In the genomic region with DNA sequence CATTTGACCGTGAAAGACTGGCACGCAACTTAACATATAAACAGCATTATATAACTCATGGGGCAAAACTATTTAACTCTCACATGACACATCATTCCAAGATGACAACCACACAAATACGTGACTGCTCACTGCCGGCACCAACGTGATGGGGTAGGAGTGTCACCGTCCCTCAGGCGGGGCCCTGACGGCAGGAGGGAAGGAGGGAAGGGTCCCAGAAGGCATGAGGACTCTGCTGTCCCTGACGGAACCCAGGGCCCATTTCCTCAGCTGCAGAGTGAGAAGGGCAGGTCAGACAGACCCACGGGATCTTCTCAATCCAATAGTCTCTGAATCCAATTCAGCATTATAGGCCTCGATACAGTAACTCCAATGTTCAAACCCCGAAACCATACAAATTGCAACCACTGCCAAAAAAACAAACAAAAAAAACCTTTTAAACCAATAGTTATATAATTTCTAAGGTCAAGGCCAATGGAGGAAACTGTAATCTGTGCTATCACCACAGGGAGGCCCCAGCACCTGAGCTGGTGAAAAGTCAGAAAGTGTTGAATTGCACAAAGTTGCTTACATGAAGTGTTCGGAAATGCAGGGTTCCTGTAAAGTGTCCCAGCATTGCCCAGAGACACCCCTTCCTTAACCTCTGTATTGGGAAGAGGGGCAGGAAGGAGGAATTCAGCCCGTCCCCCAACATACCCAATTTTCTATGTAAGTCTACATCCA, we compare ENCODE assay signal across 8 cellular contexts.
A peak's percentile ranks its signal among the peaks of the same experiment; 100 is the strongest.
DNase-seq lines count a peak whose midpoint lies in the region; ATAC-seq, FAIRE-seq and TF ChIP-seq lines count a peak whose summit lies in the region.

No MANE protein-coding gene starts in this region.

- H4K20me1 ChIP-seq in keratinocyte (ENCODE audit: control insufficient read depth, extremely low read depth, insufficient read depth, low read length) = no peaks in the 10 kb centered on the region

- H3K36me3 ChIP-seq in keratinocyte (ENCODE audit: control insufficient read depth in 2 of 2, extremely low read depth in 1 of 2, insufficient read depth in 2 of 2, low read length in 2 of 2) = no peaks in the 10 kb centered on the region

- no peaks in the 10 kb centered on the region for H3K9me3 Mint-ChIP-seq in WTC11
- no peaks in the 10 kb centered on the region for H3K9me3 Mint-ChIP-seq in natural killer cell treated with Interleukin-12 subunit alpha and Interleukin-12 subunit beta and Interleukin-15 and Interleukin-18, amount 100 ng/mL, for 72 hours

- no peaks in the 10 kb centered on the region for H3K27me3 ChIP-seq in keratinocyte (ENCODE audit: control insufficient read depth, extremely low read depth, insufficient read depth, low read length)

- DNase-seq in WTC11 (ENCODE audit: low spot score) (no peak), keratinocyte (ENCODE audit: low read depth, low spot score) (no peak), omental fat pad (ENCODE audit: low spot score) (no peak), kidney glomerular epithelial cell (lab: John Stamatoyannopoulos, UW) (no peak)
- DNase-seq in activated CD4-positive, alpha-beta T cell treated with anti-CD3 and anti-CD28 coated beads for 1 hour = no peak
- no peak for DNase-seq in natural killer cell treated with Interleukin-12 subunit alpha and Interleukin-12 subunit beta and Interleukin-15 and Interleukin-18, amount 100 ng/mL, for 72 hours (ENCODE audit: low spot score)

- peaks cover 11% of the 10 kb centered on the region for H3K4me1 Mint-ChIP-seq in WTC11
- no peaks in the 10 kb centered on the region for H3K4me1 Mint-ChIP-seq in natural killer cell treated with Interleukin-12 subunit alpha and Interleukin-12 subunit beta and Interleukin-15 and Interleukin-18, amount 100 ng/mL, for 72 hours (ENCODE audit: low read depth in 2 of 2)

- CTCF ChIA-PET in WTC11 (lab: Charles Lee) = interaction anchor here (0.8 to 3.6 kb wide), 13 partner anchors 9 to 268 kb away, joined by 3 to 19 read pairs (median 4); partner anchors contain the start of gene TNS3

- POLR2A ChIA-PET in WTC11 (lab: Charles Lee) = no interaction called here

- no peak for FAIRE-seq in keratinocyte (lab: Jason Lieb, UNC)

- ATAC-seq in GM21529 (IDR thresholded peaks at IDR 0.05; ENCODE audit: unreplicated experiment) = peak; percentile 53
- no peak for ATAC-seq in WTC11
- no peak for ATAC-seq in omental fat pad (ENCODE audit: low FRiP score)
- no peak for ATAC-seq in natural killer cell treated with Interleukin-12 subunit alpha and Interleukin-12 subunit beta and Interleukin-15 and Interleukin-18, amount 100 ng/mL, for 72 hours

- peak; percentile 62 for TF ChIP-seq CTCF in 22Rv1 (IDR thresholded peaks at IDR 0.05)
- no peak for TF ChIP-seq CTCF in WTC11 (IDR thresholded peaks at IDR 0.05)
- peak; percentile 52 to 61 (median 60) for TF ChIP-seq CTCF in keratinocyte (optimal IDR thresholded peaks at IDR 0.05 in 1 of 3, IDR thresholded peaks at IDR 0.05 in 1 of 3, conservative IDR thresholded peaks at IDR 0.05 in 1 of 3; ENCODE audit: extremely low read depth in 1 of 3, insufficient read depth in 2 of 3, low read length in 3 of 3)
- TF ChIP-seq CTCF in omental fat pad (IDR thresholded peaks at IDR 0.05) = no peak

- no peaks in the 10 kb centered on the region for H3K9me1 ChIP-seq in keratinocyte (ENCODE audit: control insufficient read depth, extremely low read depth, insufficient read depth, low read length)

- H3K9me3 ChIP-seq in keratinocyte (ENCODE audit: control insufficient read depth, low read depth, low read length) = no peaks in the 10 kb centered on the region

- H3K27me3 Mint-ChIP-seq in WTC11 (ENCODE audit: low read depth) = no peaks in the 10 kb centered on the region
- H3K27me3 Mint-ChIP-seq in natural killer cell treated with Interleukin-12 subunit alpha and Interleukin-12 subunit beta and Interleukin-15 and Interleukin-18, amount 100 ng/mL, for 72 hours = peaks cover 0 to 7% of the 10 kb centered on the region in 2 donors

- no peak overlapping the region for H3K4me3 ChIP-seq in keratinocyte (ENCODE audit: control insufficient read depth in 2 of 3, extremely low read depth in 1 of 3, insufficient read depth in 2 of 3, low read depth in 1 of 3, low read length in 3 of 3)

- H3K27ac Mint-ChIP-seq in WTC11 = peak overlapping the region; percentile 20; the same call in 1 of the 2 replicates
- no peak overlapping the region for H3K27ac Mint-ChIP-seq in natural killer cell treated with Interleukin-12 subunit alpha and Interleukin-12 subunit beta and Interleukin-15 and Interleukin-18, amount 100 ng/mL, for 72 hours

- no peaks in the 10 kb centered on the region for H3K36me3 Mint-ChIP-seq in WTC11
- no peaks in the 10 kb centered on the region for H3K36me3 Mint-ChIP-seq in natural killer cell treated with Interleukin-12 subunit alpha and Interleukin-12 subunit beta and Interleukin-15 and Interleukin-18, amount 100 ng/mL, for 72 hours

- H3K27ac ChIP-seq in 22Rv1 = no peak overlapping the region
- H3K27ac ChIP-seq in keratinocyte (ENCODE audit: control insufficient read depth, insufficient read depth, low read length) = no peak overlapping the region

- no peaks in the 10 kb centered on the region for H3K79me2 ChIP-seq in keratinocyte (ENCODE audit: control insufficient read depth, insufficient read depth, low read length)

- H3K4me3 Mint-ChIP-seq in WTC11 = no peak overlapping the region
- no peak overlapping the region for H3K4me3 Mint-ChIP-seq in natural killer cell treated with Interleukin-12 subunit alpha and Interleukin-12 subunit beta and Interleukin-15 and Interleukin-18, amount 100 ng/mL, for 72 hours

- H3K4me1 ChIP-seq in keratinocyte (ENCODE audit: control insufficient read depth, extremely low read depth, insufficient read depth, low read length) = no peaks in the 10 kb centered on the region

- no peak overlapping the region for H3K4me2 ChIP-seq in keratinocyte (ENCODE audit: control insufficient read depth, extremely low read depth, insufficient read depth, low read depth, low read length)

- dilution Hi-C loops in keratinocyte (cut with MboI; ENCODE audit: extremely low pct_ligation_motif_present, low sequenced_read_pairs) = loop anchor here (25.0 kb wide), 1 partner anchor 93 kb away; no protein-coding TSS in a partner anchor

- no peak overlapping the region for H2AFZ ChIP-seq in keratinocyte (ENCODE audit: control insufficient read depth, low read length)

- H3K9ac ChIP-seq in keratinocyte (ENCODE audit: control insufficient read depth, extremely low read depth, insufficient read depth, low read length) = no peak overlapping the region

TF ChIP-seq in WTC11, 78 proteins besides CTCF, POLR2A, EP300 and RAD21:
- TF ChIP-seq, protein P1, sequence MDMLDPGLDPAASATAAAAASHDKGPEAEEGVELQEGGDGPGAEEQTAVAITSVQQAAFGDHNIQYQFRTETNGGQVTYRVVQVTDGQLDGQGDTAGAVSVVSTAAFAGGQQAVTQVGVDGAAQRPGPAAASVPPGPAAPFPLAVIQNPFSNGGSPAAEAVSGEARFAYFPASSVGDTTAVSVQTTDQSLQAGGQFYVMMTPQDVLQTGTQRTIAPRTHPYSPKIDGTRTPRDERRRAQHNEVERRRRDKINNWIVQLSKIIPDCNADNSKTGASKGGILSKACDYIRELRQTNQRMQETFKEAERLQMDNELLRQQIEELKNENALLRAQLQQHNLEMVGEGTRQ (CRISPR knock-in tag; IDR thresholded peaks at IDR 0.05) = no peak
- TF ChIP-seq ZNF138 (CRISPR knock-in tag; conservative IDR thresholded peaks at IDR 0.05) = no peak

Comparison
In these comparisons a context has a peak if more than half of its experiments do, and no peak if none do; other contexts are left out.
1. CTCF ChIP-seq: peak in 22Rv1 (single experiment) and keratinocyte (3 of 3); none in WTC11 (single experiment) and omental fat pad (0 of 3).